20 cellular contexts compared by ENCODE assay signal in genomic region chr22:49466926-49467590, GRCh38.
DNase-seq lines count a peak whose midpoint lies in the region; ATAC-seq and TF ChIP-seq lines count a peak whose summit lies in the region.
"Had no signal": no experiment of that assay in that cellular context is flagged by ENCODE, and none has a peak within 500 bp of the region (broad histone marks: within the 10 kb centered on the region; RNA-seq: fewer than 3 reads in every experiment).

No MANE protein-coding gene starts in this region.

- H3K27me3 ChIP-seq in right atrium auricular region (no peaks in the 10 kb centered on the region), OCI-LY1 (ENCODE audit: insufficient read depth, low read length) (no peaks in the 10 kb centered on the region)

- H3K4me1 ChIP-seq in right atrium auricular region (no peaks in the 10 kb centered on the region), OCI-LY1 (ENCODE audit: insufficient read depth, low read length, severe bottlenecking) (peaks cover 14% of the 10 kb centered on the region)
- H3K4me1 ChIP-seq: BE2C had no signal

- TF ChIP-seq CTCF in right atrium auricular region (IDR thresholded peaks at IDR 0.05) = no peak
- TF ChIP-seq CTCF in OCI-LY1 (IDR thresholded peaks at IDR 0.05; ENCODE audit: low read length) = no peak

- no peaks in the 10 kb centered on the region for H3K9me2 ChIP-seq in OCI-LY1 (ENCODE audit: low read depth, low read length)

- peak overlapping the region; percentile 30; the same call in 1 of the 2 replicates for H3K4me2 ChIP-seq in OCI-LY1 (ENCODE audit: low read length)
- H3K4me2 ChIP-seq: KMS-11 had no signal

- H3K9me3 ChIP-seq in right atrium auricular region (no peaks in the 10 kb centered on the region), OCI-LY1 (ENCODE audit: low read length) (no peaks in the 10 kb centered on the region)
- H3K9me3 ChIP-seq: BE2C had no signal

- H3F3A ChIP-seq in OCI-LY1 (ENCODE audit: insufficient read depth, low read length) = no peaks in the 10 kb centered on the region

- intact Hi-C loops in cardiac septum (cut with DNase I) = no loop called here

- peak; percentile 19 for DNase-seq in cardiac septum (ENCODE audit: low spot score)
- no peak for DNase-seq in right atrium auricular region (ENCODE audit: low spot score)
- DNase-seq in foreskin melanocyte = peak; percentile 49
- DNase-seq in NCI-H748 (lab: John Stamatoyannopoulos, UW; ENCODE audit: unreplicated experiment) = no peak
- DNase-seq in cerebellar nuclear complex (lab: John Stamatoyannopoulos, UW) = no peak
- no peak for DNase-seq in T-helper 9 cell
- DNase-seq: BE2C; CD8-positive, alpha-beta memory T cell; GM23248; NCI-H1105 treated with DMSO at 0.1 percent for 48 hours; NCI-H1930; NCI-H446; NCI-H69; NK-92 treated with Interleukin-12 subunit alpha and Interleukin-12 subunit beta, amount 100 ng/mL, for 24 hours; Right ventricle myocardium superior had no signal

- H3K4me3 ChIP-seq in right atrium auricular region = no peak overlapping the region
- H3K4me3 ChIP-seq in OCI-LY1 (ENCODE audit: low read depth, low read length, poor library complexity, severe bottlenecking) = no peak overlapping the region
- H3K4me3 ChIP-seq: GM23248 had no signal

- H3K27ac ChIP-seq in right atrium auricular region = no peak overlapping the region
- peak overlapping the region; percentile 33 for H3K27ac ChIP-seq in OCI-LY1 (ENCODE audit: low read depth, low read length, poor library complexity, severe bottlenecking)
- H3K27ac ChIP-seq: 22Rv1, GM23248, KMS-11 had no signal

- ATAC-seq in HG03159 (IDR thresholded peaks at IDR 0.05; ENCODE audit: unreplicated experiment) = no peak
- ATAC-seq: SK-N-SH treated with all-trans-retinoic acid at 6 μM for 48 hours had no signal

- H3K9ac ChIP-seq in OCI-LY1 (ENCODE audit: low read length) = no peak overlapping the region; the same call in 1 of the 2 replicates
- H3K9ac ChIP-seq: GM23248, KMS-11 had no signal

- H4K20me1 ChIP-seq in OCI-LY1 (ENCODE audit: insufficient read depth, low read length) = no peaks in the 10 kb centered on the region

- no peak overlapping the region for H2AFZ ChIP-seq in OCI-LY1 (ENCODE audit: low read length)
- H2AFZ ChIP-seq: GM23248 had no signal

- H3K79me2 ChIP-seq in OCI-LY1 (ENCODE audit: insufficient read depth, low read length) = no peaks in the 10 kb centered on the region

- no peaks in the 10 kb centered on the region for H3K36me3 ChIP-seq in right atrium auricular region
- no peaks in the 10 kb centered on the region for H3K36me3 ChIP-seq in OCI-LY1 (ENCODE audit: insufficient read depth, low read length)
- H3K36me3 ChIP-seq: BE2C had no signal

Comparison
In these comparisons a context has a peak if more than half of its experiments do, and no peak if none do; other contexts are left out.
1. DNase-seq: peak in cardiac septum (single experiment) and foreskin melanocyte (single experiment); none in right atrium auricular region (single experiment), NCI-H748 (single experiment), cerebellar nuclear complex (0 of 2) and T-helper 9 cell (single experiment).